Comparison of ENCODE assay signal across 8 cellular contexts in genomic region chr22:37638351-37639069, GRCh38. TPM values are rescaled to one million over a fixed set of nuclear protein-coding genes. Genes with fewer than 3 reads are reported as not detected.
A peak's percentile ranks its signal among the peaks of the same experiment; 100 is the strongest.
DNase-seq lines count a peak whose midpoint lies in the region; ATAC-seq, FAIRE-seq and TF ChIP-seq lines count a peak whose summit lies in the region.

No MANE protein-coding gene starts in this region.

- H3K14ac ChIP-seq in neuronal stem cell (ENCODE audit: low read length), result no peak overlapping the region

- no peak overlapping the region for H3K4ac ChIP-seq in neuronal stem cell (ENCODE audit: low read length)

- H3K27me3 ChIP-seq in GM06990 (replicated peaks; ENCODE audit: control insufficient read depth, insufficient read depth, low read length), result no peaks in the 10 kb centered on the region
- H3K27me3 ChIP-seq in NT2/D1 (ENCODE audit: insufficient read depth, insufficient read length), result no peaks in the 10 kb centered on the region
- no peaks in the 10 kb centered on the region for H3K27me3 ChIP-seq in duodenal mucosa (ENCODE audit: control insufficient read depth in 1 of 2, insufficient read depth in 2 of 2, low read length in 2 of 2)
- no peaks in the 10 kb centered on the region for H3K27me3 ChIP-seq in neuronal stem cell (ENCODE audit: control insufficient read depth in 3 of 3, insufficient read depth in 3 of 3, low read depth in 1 of 3, low read length in 3 of 3)
- no peaks in the 10 kb centered on the region for H3K27me3 ChIP-seq in pancreas

- H3K36me3 ChIP-seq in GM06990 (ENCODE audit: control insufficient read depth, insufficient read depth, low read length), result peaks cover 8% of the 10 kb centered on the region
- peaks cover 31% of the 10 kb centered on the region for H3K36me3 ChIP-seq in NT2/D1 (ENCODE audit: insufficient read depth, insufficient read length, low read length)
- H3K36me3 ChIP-seq in duodenal mucosa (ENCODE audit: control insufficient read depth in 1 of 2, insufficient read depth in 2 of 2, low read length in 2 of 2), result peaks cover 8 to 14% of the 10 kb centered on the region in 2 donors
- peaks cover 1 to 12% of the 10 kb centered on the region in 2 donors for H3K36me3 ChIP-seq in neuronal stem cell (replicated peaks in 1 of 2; ENCODE audit: control insufficient read depth in 2 of 2, insufficient read depth in 2 of 2, low read length in 2 of 2)
- no peaks in the 10 kb centered on the region for H3K36me3 ChIP-seq in pancreas

- peak overlapping the region; percentile 95 for H2AFZ ChIP-seq in neuronal stem cell (ENCODE audit: low read length)

- no peak overlapping the region for H2BK120ac ChIP-seq in neuronal stem cell (ENCODE audit: low read depth, low read length)

- no peak for TF ChIP-seq CTCF in GM06990 (IDR thresholded peaks at IDR 0.05; ENCODE audit: insufficient read depth, low read length, poor library complexity, severe bottlenecking)
- no peak for TF ChIP-seq CTCF in pancreas (IDR thresholded peaks at IDR 0.05)

- H3K9ac ChIP-seq in NT2/D1 (ENCODE audit: insufficient read length, low read depth) (peak overlapping the region; percentile 61), duodenal mucosa (ENCODE audit: low read depth in 1 of 2, low read length in 2 of 2) (peak overlapping the region; percentile 96 to 97), neuronal stem cell (ENCODE audit: low read depth, low read length, poor library complexity) (peak overlapping the region; percentile 50)

- peak overlapping the region; percentile 63 for H2AK5ac ChIP-seq in neuronal stem cell (ENCODE audit: low read depth, low read length)

- no peak overlapping the region for H3K23ac ChIP-seq in neuronal stem cell (ENCODE audit: low read depth, low read length, poor library complexity)

- intact Hi-C loops in pancreas (cut with DNase I), result no loop called here

- peak overlapping the region; percentile 98 for H2BK15ac ChIP-seq in neuronal stem cell (ENCODE audit: low read length)

- H3K4me1 ChIP-seq in NT2/D1 (ENCODE audit: insufficient read depth, insufficient read length) (peaks cover 28% of the 10 kb centered on the region), duodenal mucosa (ENCODE audit: control insufficient read depth in 1 of 2, insufficient read depth in 2 of 2, low read length in 2 of 2) (peaks cover 76 to 90% of the 10 kb centered on the region in 2 donors), neuronal stem cell (ENCODE audit: control insufficient read depth in 2 of 2, insufficient read depth in 1 of 2, low read depth in 1 of 2, low read length in 2 of 2) (peaks cover 24 to 30% of the 10 kb centered on the region in 2 donors), pancreas (peaks cover 0 to 12% (median 5%) of the 10 kb centered on the region in 3 donors)

- H4K91ac ChIP-seq in neuronal stem cell (ENCODE audit: low read depth, low read length, poor library complexity), result no peak overlapping the region

- no peak overlapping the region for H4K8ac ChIP-seq in neuronal stem cell (ENCODE audit: low read depth, low read length)

- DNase-seq in GM06990 (ENCODE audit: extremely low read depth, insufficient read length) (no peak), NT2/D1 (ENCODE audit: low read depth, low spot score) (no peak), neuronal stem cell (ENCODE audit: low spot score) (no peak), GOT3 (lab: John Stamatoyannopoulos, UW) (no peak), NCI-H446 treated with DMSO at 0.1 percent for 48 hours (lab: John Stamatoyannopoulos, UW) (no peak), pancreas (no peak)

- H3K4me2 ChIP-seq in neuronal stem cell (ENCODE audit: insufficient read depth, low read length, poor library complexity, severe bottlenecking), result peak overlapping the region; percentile 80

- no peaks in the 10 kb centered on the region for H3K9me3 ChIP-seq in NT2/D1 (ENCODE audit: insufficient read depth, low read length)
- no peaks in the 10 kb centered on the region for H3K9me3 ChIP-seq in duodenal mucosa (ENCODE audit: control insufficient read depth in 1 of 2, low read length in 2 of 2)
- no peaks in the 10 kb centered on the region for H3K9me3 ChIP-seq in neuronal stem cell (replicated peaks in 1 of 2; ENCODE audit: control insufficient read depth in 2 of 2, insufficient read depth in 1 of 2, low read depth in 1 of 2, low read length in 2 of 2)
- no peaks in the 10 kb centered on the region for H3K9me3 ChIP-seq in pancreas

- ATAC-seq in GM18867 (IDR thresholded peaks at IDR 0.05; ENCODE audit: unreplicated experiment) (no peak), pancreas (no peak)

- no peaks in the 10 kb centered on the region for H3K79me1 ChIP-seq in neuronal stem cell (ENCODE audit: low read depth, low read length)

- FAIRE-seq in pancreas (lab: Jason Lieb, UNC), result no peak

- H2BK12ac ChIP-seq in neuronal stem cell (ENCODE audit: low read length), result no peak overlapping the region

- H2BK5ac ChIP-seq in neuronal stem cell (ENCODE audit: low read length), result no peak overlapping the region

- H3K27ac ChIP-seq in duodenal mucosa (ENCODE audit: low read depth, low read length), result peak overlapping the region; percentile 77
- H3K27ac ChIP-seq in neuronal stem cell (replicated peaks; ENCODE audit: low read length), result peak overlapping the region; percentile 28
- H3K27ac ChIP-seq in pancreas, result no peak overlapping the region

- H3K4me3 ChIP-seq in GM06990 (replicated peaks; ENCODE audit: low read depth, low read length), result peak overlapping the region; percentile 83
- H3K4me3 ChIP-seq in NT2/D1 (ENCODE audit: insufficient read length, low read depth), result no peak overlapping the region
- peak overlapping the region; percentile 90 to 91 for H3K4me3 ChIP-seq in duodenal mucosa (ENCODE audit: low read depth in 1 of 2, low read length in 2 of 2)
- H3K4me3 ChIP-seq in neuronal stem cell (ENCODE audit: low read length in 2 of 2), result peak overlapping the region in 1 of 2 donors; percentile 58
- H3K4me3 ChIP-seq in pancreas, result peak overlapping the region in 1 of 4 donors; percentile 88

- no CpG with 5 or more reads among the region's 11 CpGs for WGBS in neuronal stem cell (ENCODE audit: extremely low coverage in 2 of 2, insufficient read length in 2 of 2, insufficient replicate concordance in 1 of 2), 2 donors
- WGBS in pancreas, 2 donors, result 73 to 77% methylated on average over 11 of the region's 11 CpGs

- H3K18ac ChIP-seq in neuronal stem cell (ENCODE audit: low read length), result peak overlapping the region; percentile 86

RNA-seq across cellular contexts. Expression of gene SH3BP1, which starts 1.0 kb away (rescaled TPM):
- 14.6 TPM for polyA plus RNA-seq in neuronal stem cell (2013, experiment 1 of 2)
- 14.3 TPM for polyA plus RNA-seq in neuronal stem cell (2013, experiment 2 of 2)
- 1 to 10 TPM; 2.0 to 9.3 (median 3.9) TPM for total RNA-seq in pancreas
- polyA plus RNA-seq in pancreas, result 1 to 10 TPM; 2.7 to 5.9 TPM

RNA-seq across cellular contexts. Expression of gene PDXP, which starts 20.0 kb away (rescaled TPM):
- polyA plus RNA-seq in neuronal stem cell (2013, experiment 1 of 2), result 46.4 TPM
- 44.0 TPM for polyA plus RNA-seq in neuronal stem cell (2013, experiment 2 of 2)
- 1 to 10 TPM; 3.6 to 6.8 (median 5.4) TPM for total RNA-seq in pancreas
- 10 to 100 TPM in 1 of 2 donors, 1 to 10 TPM in 1; 4.6 to 16.3 TPM for polyA plus RNA-seq in pancreas

RNA-seq across cellular contexts. Expression of gene GGA1, which starts 29.9 kb away (rescaled TPM):
- polyA plus RNA-seq in neuronal stem cell (2013, experiment 1 of 2), result 32.1 TPM
- polyA plus RNA-seq in neuronal stem cell (2013, experiment 2 of 2), result 31.4 TPM
- total RNA-seq in pancreas, result 10 to 100 TPM; 17.9 to 36.4 (median 21.5) TPM
- polyA plus RNA-seq in pancreas, result 10 to 100 TPM; 81.5 to 84.9 TPM

RNA-seq across cellular contexts. Expression of gene LGALS1, which starts 36.9 kb away (rescaled TPM):
- 41.9 TPM for polyA plus RNA-seq in neuronal stem cell (2013, experiment 1 of 2)
- 44.2 TPM for polyA plus RNA-seq in neuronal stem cell (2013, experiment 2 of 2)
- 100 to 1,000 TPM in 2 of 6 donors, 10 to 100 TPM in 4; 15.9 to 191 (median 40.9) TPM for total RNA-seq in pancreas
- 100 to 1,000 TPM; 172 to 249 TPM for polyA plus RNA-seq in pancreas

RNA-seq across cellular contexts. Expression of gene NOL12, which starts 47.6 kb away (rescaled TPM):
- 22.6 TPM for polyA plus RNA-seq in neuronal stem cell (2013, experiment 1 of 2)
- 19.5 TPM for polyA plus RNA-seq in neuronal stem cell (2013, experiment 2 of 2)
- 10 to 100 TPM in 2 of 6 donors, 1 to 10 TPM in 4; 6.0 to 12.3 (median 8.5) TPM for total RNA-seq in pancreas
- 10 to 100 TPM; 19.0 to 25.6 TPM for polyA plus RNA-seq in pancreas

Comparison
In these comparisons a context has a peak if more than half of its experiments do, and no peak if none do; other contexts are left out.
1. H3K27ac ChIP-seq: peak in duodenal mucosa (single experiment) and neuronal stem cell (single experiment); none in pancreas (0 of 4).
2. Peak in every context shown above with its lines, with median percentiles within 50 percentile points of each other: H3K9ac ChIP-seq.